Comparison of ENCODE assay signal across 23 cellular contexts in genomic region chr17:9843152-9844010, GRCh38. TPM values are rescaled to one million over a fixed set of nuclear protein-coding genes. Genes with fewer than 3 reads are reported as not detected.
DNase-seq lines count a peak whose midpoint lies in the region; ATAC-seq and TF ChIP-seq lines count a peak whose summit lies in the region.
"Had no signal": no experiment of that assay in that cellular context is flagged by ENCODE, and none has a peak within 500 bp of the region (broad histone marks: within the 10 kb centered on the region; RNA-seq: fewer than 3 reads in every experiment).

No MANE protein-coding gene starts in this region.

- H3K4me3 Mint-ChIP-seq in Calu3 (ENCODE audit: low read depth, unreplicated experiment): no peak overlapping the region
- H3K4me3 Mint-ChIP-seq: activated CD4-positive, alpha-beta memory T cell treated with anti-CD3 and anti-CD28 coated beads for 36 hours; neural progenitor cell; T-helper 17 cell had no signal

- no peak overlapping the region for H3K4me2 ChIP-seq in Karpas-422 (ENCODE audit: low read depth, low read length, poor library complexity, severe bottlenecking)
- H3K4me2 ChIP-seq: neural progenitor cell had no signal

- H3K9me3 ChIP-seq in gastroesophageal sphincter (no peaks in the 10 kb centered on the region), Karpas-422 (ENCODE audit: low read length) (no peaks in the 10 kb centered on the region)
- H3K9me3 ChIP-seq: heart left ventricle, MG63 had no signal

- peak; percentile 47 for ATAC-seq in gastroesophageal sphincter
- ATAC-seq in sciatic nerve: peak; percentile 56
- ATAC-seq: T-helper 17 cell had no signal

- H3K36me3 Mint-ChIP-seq in Calu3 (ENCODE audit: insufficient read depth, unreplicated experiment): peaks cover 6% of the 10 kb centered on the region
- H3K36me3 Mint-ChIP-seq: activated CD4-positive, alpha-beta memory T cell treated with anti-CD3 and anti-CD28 coated beads for 36 hours; neural progenitor cell had no signal

- H3K4me1 ChIP-seq in gastroesophageal sphincter (peaks cover 15 to 59% (median 30%) of the 10 kb centered on the region in 3 donors), Karpas-422 (ENCODE audit: low read length) (no peaks in the 10 kb centered on the region)
- H3K4me1 ChIP-seq: neural progenitor cell had no signal

- no peaks in the 10 kb centered on the region for H3K36me3 ChIP-seq in gastroesophageal sphincter
- no peaks in the 10 kb centered on the region for H3K36me3 ChIP-seq in Karpas-422 (ENCODE audit: insufficient read depth, low read length)
- H3K36me3 ChIP-seq: heart left ventricle, MG63, neural progenitor cell had no signal

- intact Hi-C loops in Calu3 (cut with micrococcal nuclease; ENCODE audit: unreplicated experiment): no loop called here
- intact Hi-C loops in sciatic nerve (cut with DNase I): no loop called here

- H3K9ac ChIP-seq in Karpas-422 (ENCODE audit: low read length): no peak overlapping the region
- H3K9ac ChIP-seq: neural progenitor cell had no signal

- peaks cover 23% of the 10 kb centered on the region for H3K4me1 Mint-ChIP-seq in Calu3 (ENCODE audit: low read depth, unreplicated experiment)

- no peaks in the 10 kb centered on the region for H3K27me3 Mint-ChIP-seq in Calu3 (ENCODE audit: unreplicated experiment)

- TF ChIP-seq EP300 in gastroesophageal sphincter (IDR thresholded peaks at IDR 0.05): no peak

- no TSS peak for BruUV-seq in Calu3 (replicated peaks; lab: Mats Ljungman, UMichigan)

- 54 to 76% methylated on average over 8 to 9 of the region's 14 CpGs for WGBS in gastroesophageal sphincter (ENCODE audit: low coverage in 1 of 2), 2 donors

- no peaks in the 10 kb centered on the region for H3K27me3 ChIP-seq in gastroesophageal sphincter
- no peaks in the 10 kb centered on the region for H3K27me3 ChIP-seq in Karpas-422 (ENCODE audit: low read length)
- H3K27me3 ChIP-seq: heart left ventricle, MG63, neural progenitor cell had no signal

- no peak for TF ChIP-seq CTCF in Calu3 (IDR thresholded peaks at IDR 0.05; ENCODE audit: unreplicated experiment)
- no peak for TF ChIP-seq CTCF in VCaP (conservative IDR thresholded peaks at IDR 0.05)
- no peak for TF ChIP-seq CTCF in gastroesophageal sphincter (IDR thresholded peaks at IDR 0.05)

- CTCF ChIA-PET in Calu3 (lab: Charles Lee): no interaction called here

- H3K9me2 ChIP-seq in Karpas-422 (replicated peaks; ENCODE audit: insufficient read depth, low read length): no peaks in the 10 kb centered on the region

- no peaks in the 10 kb centered on the region for H4K20me1 ChIP-seq in Karpas-422 (ENCODE audit: insufficient read depth, low read depth, low read length)

- DNase-seq in Calu3 (peak; percentile 24), sciatic nerve (ENCODE audit: low spot score) (no peak), HuH-7 (ENCODE audit: low spot score) (no peak), Karpas-422 (no peak), medulla oblongata (ENCODE audit: extremely low spot score) (no peak), NCI-H2171 treated with DMSO at 0.1 percent for 48 hours (lab: John Stamatoyannopoulos, UW) (no peak)
- DNase-seq: activated CD4-positive, alpha-beta memory T cell treated with anti-CD3 and anti-CD28 coated beads for 36 hours; activated gamma-delta T cell treated with Interleukin-2 at 50 U/mL for 16 hours; effector CD8-positive, alpha-beta T cell; GDM1; MG63; NCI-H146; OCI-M1; stimulated activated CD8-positive, alpha-beta memory T cell treated with anti-CD3 and anti-CD28 coated beads, Interleukin-4, amount 100 ng/mL, for 48 hours; T-helper 17 cell had no signal

- H3K27ac Mint-ChIP-seq in Calu3 (ENCODE audit: unreplicated experiment): peak overlapping the region; percentile 38
- H3K27ac Mint-ChIP-seq: activated CD4-positive, alpha-beta memory T cell treated with anti-CD3 and anti-CD28 coated beads for 36 hours; neural progenitor cell; T-helper 17 cell had no signal

- H3K79me2 ChIP-seq in Karpas-422 (ENCODE audit: low read length): no peaks in the 10 kb centered on the region

- no peak for TF ChIP-seq POLR2A in gastroesophageal sphincter (IDR thresholded peaks at IDR 0.05)

- no peak overlapping the region for H3K4me3 ChIP-seq in gastroesophageal sphincter
- H3K4me3 ChIP-seq in Karpas-422 (ENCODE audit: low read length): no peak overlapping the region
- H3K4me3 ChIP-seq: heart left ventricle, MG63, neural progenitor cell had no signal

- H2AFZ ChIP-seq in Karpas-422 (ENCODE audit: low read length): no peak overlapping the region
- H2AFZ ChIP-seq: neural progenitor cell had no signal

- H3K9me3 Mint-ChIP-seq in Calu3 (ENCODE audit: low read depth, unreplicated experiment): peaks cover 2% of the 10 kb centered on the region
- H3K9me3 Mint-ChIP-seq: activated CD4-positive, alpha-beta memory T cell treated with anti-CD3 and anti-CD28 coated beads for 36 hours; neural progenitor cell had no signal

- H3K27ac ChIP-seq in VCaP (peak overlapping the region; percentile 89), gastroesophageal sphincter (peak overlapping the region; percentile 70 to 97 (median 90)), Karpas-422 (ENCODE audit: low read length) (no peak overlapping the region)
- H3K27ac ChIP-seq: neural progenitor cell had no signal

RNA-seq across cellular contexts. Expression of gene GLP2R, which starts 17.7 kb away (rescaled TPM):
- total RNA-seq in Calu3 (2022) (0.20 and 0.59 TPM in 2 replicates), gastroesophageal sphincter (10 to 100 TPM in 3 of 4 donors, 1 to 10 TPM in 1; 7.2 to 14.5 (median 13.8) TPM), sciatic nerve (0.18 TPM)
- not detected in 2 replicates for total RNA-seq in Karpas-422 (2014; rRNA removed; shearing (Covaris generic); ENCODE audit: low replicate concordance)
- total RNA-seq: activated CD4-positive, alpha-beta memory T cell treated with anti-CD3 and anti-CD28 coated beads for 36 hours; pulmonary artery endothelial cell; T-helper 17 cell had no signal

RNA-seq across cellular contexts. Expression of gene GSG1L2, which starts 21.5 kb away (rescaled TPM):
- not detected in 2 replicates for total RNA-seq in Calu3 (2022)
- not detected for total RNA-seq in gastroesophageal sphincter
- not detected for total RNA-seq in sciatic nerve
- not detected in 2 replicates for total RNA-seq in Karpas-422 (2014; rRNA removed; shearing (Covaris generic); ENCODE audit: low replicate concordance)
- total RNA-seq: activated CD4-positive, alpha-beta memory T cell treated with anti-CD3 and anti-CD28 coated beads for 36 hours; heart left ventricle; liver; mucosa of gallbladder; pulmonary artery endothelial cell; T-helper 17 cell; temporal lobe had no signal

RNA-seq across cellular contexts. Expression of gene DHRS7C, which starts 52.0 kb away (rescaled TPM):
- total RNA-seq in Calu3 (2022) (not detected in 2 replicates), gastroesophageal sphincter (not detected), sciatic nerve (not detected)
- not detected in 2 replicates for total RNA-seq in Karpas-422 (2014; rRNA removed; shearing (Covaris generic); ENCODE audit: low replicate concordance)
- total RNA-seq: activated CD4-positive, alpha-beta memory T cell treated with anti-CD3 and anti-CD28 coated beads for 36 hours; mucosa of gallbladder; pulmonary artery endothelial cell; T-helper 17 cell; temporal lobe had no signal
